12 cellular contexts compared by ENCODE assay signal in genomic region chr10:95485445-95485844, GRCh38.
DNase-seq lines count a peak whose midpoint lies in the region; ATAC-seq lines count a peak whose summit lies in the region.
"Had no signal": no experiment of that assay in that cellular context is flagged by ENCODE, and none has a peak within 500 bp of the region (broad histone marks: within the 10 kb centered on the region; RNA-seq: fewer than 3 reads in every experiment).

No MANE protein-coding gene starts in this region.

- H3K4me2 ChIP-seq in trophoblast cell (ENCODE audit: low read length), result no peak overlapping the region

- no peak overlapping the region for H3K27ac ChIP-seq in trophoblast cell (ENCODE audit: low read depth, low read length)
- H3K27ac ChIP-seq: prostate gland had no signal

- H3K4me3 ChIP-seq in trophoblast cell (ENCODE audit: low read depth, low read length), result no peak overlapping the region
- H3K4me3 ChIP-seq: Peyer's patch, prostate gland had no signal

- H3K18ac ChIP-seq in trophoblast cell (ENCODE audit: low read length), result no peak overlapping the region

- H2BK5ac ChIP-seq in trophoblast cell (ENCODE audit: low read depth, low read length, poor library complexity), result no peak overlapping the region

- H4K12ac ChIP-seq in trophoblast cell (ENCODE audit: low read depth, low read length), result no peak overlapping the region

- H3K4me1 ChIP-seq in trophoblast cell (ENCODE audit: control insufficient read depth in 1 of 2, insufficient read depth in 2 of 2, low read length in 2 of 2), result no peaks in the 10 kb centered on the region
- H3K4me1 ChIP-seq: prostate gland had no signal

- WGBS in trophoblast cell (ENCODE audit: extremely low coverage, insufficient coverage, insufficient read length), result no CpG with 5 or more reads among the region's 3 CpGs

- no peak overlapping the region for H2BK120ac ChIP-seq in trophoblast cell (ENCODE audit: insufficient read depth, low read length, poor library complexity)

- no peaks in the 10 kb centered on the region for H3K36me3 ChIP-seq in trophoblast cell (ENCODE audit: control insufficient read depth in 1 of 2, insufficient read depth in 2 of 2, low read length in 2 of 2)
- H3K36me3 ChIP-seq: Peyer's patch, prostate gland had no signal

- H3K27me3 ChIP-seq in trophoblast cell (ENCODE audit: insufficient read depth, low read length), result no peaks in the 10 kb centered on the region
- H3K27me3 ChIP-seq: Peyer's patch had no signal

- ATAC-seq in HG02885 (IDR thresholded peaks at IDR 0.05; ENCODE audit: poor library complexity, unreplicated experiment), result no peak

- no peak overlapping the region for H3K23ac ChIP-seq in trophoblast cell (ENCODE audit: low read length)

- H2AK5ac ChIP-seq in trophoblast cell (ENCODE audit: low read length), result no peak overlapping the region

- no peaks in the 10 kb centered on the region for H3K79me1 ChIP-seq in trophoblast cell (ENCODE audit: low read length)

- H3K14ac ChIP-seq in trophoblast cell (ENCODE audit: low read length), result no peak overlapping the region

- H2AFZ ChIP-seq in trophoblast cell (ENCODE audit: insufficient read depth, low read length, poor library complexity), result no peak overlapping the region

- DNase-seq in Daoy (ENCODE audit: low read depth) (peak; percentile 39), M059J (ENCODE audit: low read depth) (peak; percentile 55), dermis microvascular lymphatic vessel endothelial cell (ENCODE audit: low read depth in 2 of 2) (peak; percentile 81 to 86), trophoblast cell (peak; percentile 44 to 81), SKM-1 treated with dmso at 0.1 percent for 144 hours (lab: John Stamatoyannopoulos, UW; ENCODE audit: unreplicated experiment) (no peak)
- no peak for DNase-seq in effector CD4-positive, alpha-beta T cell
- DNase-seq: HCEC 1CT, NCI-H1092, NCI-H510A treated with DMSO at 0.1 percent for 48 hours, Peyer's patch had no signal

- H3K4ac ChIP-seq in trophoblast cell (ENCODE audit: low read depth, low read length), result no peak overlapping the region

- H3K9ac ChIP-seq in trophoblast cell (ENCODE audit: low read length), result no peak overlapping the region

- H4K91ac ChIP-seq in trophoblast cell (ENCODE audit: low read depth, low read length), result no peak overlapping the region

- no peak overlapping the region for H2BK12ac ChIP-seq in trophoblast cell (ENCODE audit: low read length)

- no peaks in the 10 kb centered on the region for H3K79me2 ChIP-seq in trophoblast cell (ENCODE audit: control insufficient read depth, insufficient read depth, low read length, poor library complexity)

- no peak overlapping the region for H4K8ac ChIP-seq in trophoblast cell (ENCODE audit: low read depth, low read length)

- no peaks in the 10 kb centered on the region for H3K9me3 ChIP-seq in trophoblast cell (ENCODE audit: insufficient read depth, low read depth, low read length)
- H3K9me3 ChIP-seq: Peyer's patch, prostate gland had no signal

Comparison
In these comparisons a context has a peak if more than half of its experiments do, and no peak if none do; other contexts are left out.
1. DNase-seq: peak in Daoy (single experiment), M059J (single experiment), dermis microvascular lymphatic vessel endothelial cell (2 of 2) and trophoblast cell (2 of 2); none in SKM-1 treated with dmso at 0.1 percent for 144 hours (single experiment) and effector CD4-positive, alpha-beta T cell (single experiment).